Comparison of ENCODE assay signal across 20 cellular contexts in genomic region chr11:3635641-3636375, GRCh38. TPM values are rescaled to one million over a fixed set of nuclear protein-coding genes. Genes with fewer than 3 reads are reported as not detected.
A peak's percentile ranks its signal among the peaks of the same experiment; 100 is the strongest.
DNase-seq lines count a peak whose midpoint lies in the region; ATAC-seq, FAIRE-seq and TF ChIP-seq lines count a peak whose summit lies in the region.
"Had no signal": no experiment of that assay in that cellular context is flagged by ENCODE, and none has a peak within 500 bp of the region (broad histone marks: within the 10 kb centered on the region; RNA-seq: fewer than 3 reads in every experiment).

No MANE protein-coding gene starts in this region.

- no peak overlapping the region for H3K27ac Mint-ChIP-seq in endodermal cell
- H3K27ac Mint-ChIP-seq in stimulated activated naive CD8-positive, alpha-beta T cell treated with anti-CD3 and anti-CD28 coated beads, Interleukin-15, amount 100 ng/mL, for 72 hours, result no peak overlapping the region
- H3K27ac Mint-ChIP-seq in activated naive CD4-positive, alpha-beta T cell treated with anti-CD3 and anti-CD28 coated beads, Interleukin-2, amount 50 U/mL, for 72 hours, result no peak overlapping the region
- no peak overlapping the region for H3K27ac Mint-ChIP-seq in T-helper 2 cell treated with Interferon-gamma antibody and Interleukin-4, amounts not matched to agents 5 μg/mL and 100 μg/mL, for 36 hours
- H3K27ac Mint-ChIP-seq: CD4-positive, alpha-beta T cell had no signal

- H2AFZ ChIP-seq in HepG2 (ENCODE audit: low read length), result no peak overlapping the region
- H2AFZ ChIP-seq: GM23338 had no signal

- H3K27me3 ChIP-seq in HepG2 (ENCODE audit: control insufficient read depth in 1 of 2, insufficient read depth in 2 of 2, low read length in 2 of 2) (peaks cover 6 to 51% of the 10 kb centered on the region in 2 experiments; a peak in 4 of 5 replicates), right lobe of liver (no peaks in the 10 kb centered on the region), endodermal cell (ENCODE audit: control insufficient read depth, insufficient read depth, low read length, poor library complexity, severe bottlenecking) (no peaks in the 10 kb centered on the region)

- H3K4me3 Mint-ChIP-seq in endodermal cell, result no peak overlapping the region
- H3K4me3 Mint-ChIP-seq in stimulated activated naive CD8-positive, alpha-beta T cell treated with anti-CD3 and anti-CD28 coated beads, Interleukin-15, amount 100 ng/mL, for 72 hours, result no peak overlapping the region
- H3K4me3 Mint-ChIP-seq in T-helper 2 cell treated with Interferon-gamma antibody and Interleukin-4, amounts not matched to agents 5 μg/mL and 100 μg/mL, for 36 hours, result no peak overlapping the region
- H3K4me3 Mint-ChIP-seq: CD4-positive, alpha-beta T cell; GM23338 had no signal

- no peak for FAIRE-seq in HepG2 (lab: Jason Lieb, UNC)
- FAIRE-seq: A549, D721Med, G401.6, GM12891, GM19239 had no signal

- in situ Hi-C loops in HepG2 (cut with HindIII; ENCODE audit: extremely low pct_ligation_motif_present, low pct_unique_long_range_greater_than_20kb), result no loop called here

- TF ChIP-seq CTCF in HepG2 (CRISPR knock-in tag; IDR thresholded peaks at IDR 0.05) (no peak), right lobe of liver (IDR thresholded peaks at IDR 0.05) (no peak), endodermal cell (conservative IDR thresholded peaks at IDR 0.05) (no peak)

- H3K27ac ChIP-seq in HepG2 (ENCODE audit: extremely low read length, insufficient read depth, low read length) (no peak overlapping the region), right lobe of liver (no peak overlapping the region), endodermal cell (ENCODE audit: low read depth, low read length) (no peak overlapping the region)
- H3K27ac ChIP-seq: 22Rv1, A549, C4-2B had no signal

- H3K36me3 ChIP-seq in HepG2 (replicated peaks in 1 of 2; ENCODE audit: control insufficient read depth in 1 of 2, insufficient read depth in 2 of 2, low read length in 2 of 2) (no peaks in the 10 kb centered on the region), right lobe of liver (no peaks in the 10 kb centered on the region), endodermal cell (ENCODE audit: control insufficient read depth, insufficient read depth, low read length) (no peaks in the 10 kb centered on the region)
- H3K36me3 ChIP-seq: HAP-1 had no signal

- H3K4me1 ChIP-seq in HepG2 (ENCODE audit: insufficient read depth, low read length) (no peaks in the 10 kb centered on the region), right lobe of liver (no peaks in the 10 kb centered on the region), endodermal cell (ENCODE audit: control insufficient read depth, insufficient read depth, low read length) (no peaks in the 10 kb centered on the region)
- H3K4me1 ChIP-seq: A549, Caco-2, HAP-1 had no signal

- no peak for TF ChIP-seq RAD21 in HepG2 (CRISPR knock-in tag; IDR thresholded peaks at IDR 0.05)

- peaks cover 3% of the 10 kb centered on the region for H3K36me3 Mint-ChIP-seq in endodermal cell (ENCODE audit: low read depth)
- H3K36me3 Mint-ChIP-seq in activated naive CD4-positive, alpha-beta T cell treated with anti-CD3 and anti-CD28 coated beads, Interleukin-2, amount 50 U/mL, for 72 hours, result no peaks in the 10 kb centered on the region
- no peaks in the 10 kb centered on the region for H3K36me3 Mint-ChIP-seq in T-helper 2 cell treated with Interferon-gamma antibody and Interleukin-4, amounts not matched to agents 5 μg/mL and 100 μg/mL, for 36 hours (ENCODE audit: low read depth)

- intact Hi-C loops in HepG2 (cut with micrococcal nuclease; ENCODE audit: unreplicated experiment), result no loop called here
- intact Hi-C loops in right lobe of liver (cut with DNase I), result no loop called here
- intact Hi-C loops in posterior vena cava (cut with DNase I), result no loop called here

- POLR2A ChIA-PET in HepG2 (lab: Yijun Ruan, JAX), result no interaction called here

- H3K4me2 ChIP-seq in HepG2 (ENCODE audit: low read depth, low read length), result no peak overlapping the region
- H3K4me2 ChIP-seq: A549, GM23338 had no signal

- no peak overlapping the region for H3K4me3 ChIP-seq in HepG2 (replicated peaks in 1 of 3; ENCODE audit: insufficient read depth in 1 of 3, low read depth in 2 of 3, low read length in 3 of 3)
- no peak overlapping the region for H3K4me3 ChIP-seq in right lobe of liver
- no peak overlapping the region for H3K4me3 ChIP-seq in endodermal cell (ENCODE audit: low read length)
- H3K4me3 ChIP-seq: A549, GM23338, HAP-1 had no signal

- H3K4me1 Mint-ChIP-seq in endodermal cell, result no peaks in the 10 kb centered on the region
- no peaks in the 10 kb centered on the region for H3K4me1 Mint-ChIP-seq in stimulated activated naive CD8-positive, alpha-beta T cell treated with anti-CD3 and anti-CD28 coated beads, Interleukin-15, amount 100 ng/mL, for 72 hours
- H3K4me1 Mint-ChIP-seq in T-helper 2 cell treated with Interferon-gamma antibody and Interleukin-4, amounts not matched to agents 5 μg/mL and 100 μg/mL, for 36 hours (ENCODE audit: low read depth), result no peaks in the 10 kb centered on the region
- H3K4me1 Mint-ChIP-seq: GM23338 had no signal

- no peaks in the 10 kb centered on the region for H3K9me3 Mint-ChIP-seq in endodermal cell
- H3K9me3 Mint-ChIP-seq in stimulated activated naive CD8-positive, alpha-beta T cell treated with anti-CD3 and anti-CD28 coated beads, Interleukin-15, amount 100 ng/mL, for 72 hours, result no peaks in the 10 kb centered on the region
- no peaks in the 10 kb centered on the region for H3K9me3 Mint-ChIP-seq in activated naive CD4-positive, alpha-beta T cell treated with anti-CD3 and anti-CD28 coated beads, Interleukin-2, amount 50 U/mL, for 72 hours
- no peaks in the 10 kb centered on the region for H3K9me3 Mint-ChIP-seq in T-helper 2 cell treated with Interferon-gamma antibody and Interleukin-4, amounts not matched to agents 5 μg/mL and 100 μg/mL, for 36 hours
- H3K9me3 Mint-ChIP-seq: CD4-positive, alpha-beta T cell; GM23338 had no signal

- 49% methylated on average over 8 of the region's 15 CpGs for WGBS in HepG2 (ENCODE audit: low lambda C conversion rate)
- WGBS in right lobe of liver (ENCODE audit: insufficient coverage, low coverage, low lambda C conversion rate, missing lambda C conversion rate), result 91% methylated on average over 6 of the region's 15 CpGs
- WGBS in endodermal cell (ENCODE audit: insufficient coverage in 1 of 2, insufficient read length in 1 of 2), 2 experiments, result 94 to 99% methylated on average over 11 to 15 of the region's 15 CpGs

- DNase-seq in HepG2 (ENCODE audit: low spot score) (no peak), right lobe of liver (no peak), endodermal cell (peak; percentile 22), posterior vena cava (ENCODE audit: low spot score) (peak; percentile 47)
- no peak for DNase-seq in stimulated activated naive CD8-positive, alpha-beta T cell treated with anti-CD3 and anti-CD28 coated beads, Interleukin-15, amount 100 ng/mL, for 72 hours
- no peak for DNase-seq in activated naive CD4-positive, alpha-beta T cell treated with anti-CD3 and anti-CD28 coated beads, Interleukin-2, amount 50 U/mL, for 72 hours (ENCODE audit: low spot score in 2 of 2)
- DNase-seq in T-helper 2 cell treated with Interferon-gamma antibody and Interleukin-4, amounts not matched to agents 5 μg/mL and 100 μg/mL, for 36 hours (ENCODE audit: low spot score), result no peak
- DNase-seq: AML-193; CD4-positive, alpha-beta T cell had no signal

- ATAC-seq in HepG2 (no peak), right lobe of liver (no peak)
- no peak for ATAC-seq in stimulated activated naive CD8-positive, alpha-beta T cell treated with anti-CD3 and anti-CD28 coated beads, Interleukin-15, amount 100 ng/mL, for 72 hours
- no peak for ATAC-seq in activated naive CD4-positive, alpha-beta T cell treated with anti-CD3 and anti-CD28 coated beads, Interleukin-2, amount 50 U/mL, for 72 hours
- ATAC-seq: A549, GM23338 had no signal

- CTCF ChIA-PET in HepG2 (lab: Yijun Ruan, JAX; ENCODE audit: low intra/inter-chr PET ratio, low total read pairs), result no interaction called here

- no peaks in the 10 kb centered on the region for H3K79me2 ChIP-seq in HepG2 (ENCODE audit: insufficient read depth, low read length)

- no peaks in the 10 kb centered on the region for H3K9me3 ChIP-seq in HepG2 (ENCODE audit: low read length)
- H3K9me3 ChIP-seq in right lobe of liver, result no peaks in the 10 kb centered on the region
- H3K9me3 ChIP-seq in endodermal cell (ENCODE audit: control insufficient read depth, low read length), result no peaks in the 10 kb centered on the region
- H3K9me3 ChIP-seq: A549, Caco-2, HAP-1 had no signal

- BruUV-seq in HepG2 (replicated peaks; lab: Mats Ljungman, UMichigan), result no TSS peak

- TF ChIP-seq EP300 in HepG2 (IDR thresholded peaks at IDR 0.05; ENCODE audit: low read depth in 2 of 2, low read length in 2 of 2) (no peak), HepG2 (CRISPR knock-in tag; IDR thresholded peaks at IDR 0.05; ENCODE audit: borderline replicate concordance) (no peak)

- H3K9ac ChIP-seq in HepG2 (ENCODE audit: insufficient read depth, low read depth, low read length) (no peak overlapping the region), endodermal cell (ENCODE audit: extremely low read depth, low read length, poor library complexity, severe bottlenecking) (no peak overlapping the region)

- no peak for TF ChIP-seq POLR2A in HepG2 (IDR thresholded peaks at IDR 0.05; ENCODE audit: insufficient read depth in 1 of 2, low read depth in 2 of 2, low read length in 2 of 2)
- TF ChIP-seq POLR2A in right lobe of liver (IDR thresholded peaks at IDR 0.05), result no peak

- H4K20me1 ChIP-seq in HepG2 (ENCODE audit: insufficient read depth, low read length), result no peaks in the 10 kb centered on the region

- H3K27me3 Mint-ChIP-seq in endodermal cell (ENCODE audit: insufficient read depth), result peaks cover 13% of the 10 kb centered on the region
- peaks cover 19% of the 10 kb centered on the region for H3K27me3 Mint-ChIP-seq in stimulated activated naive CD8-positive, alpha-beta T cell treated with anti-CD3 and anti-CD28 coated beads, Interleukin-15, amount 100 ng/mL, for 72 hours
- no peaks in the 10 kb centered on the region for H3K27me3 Mint-ChIP-seq in T-helper 2 cell treated with Interferon-gamma antibody and Interleukin-4, amounts not matched to agents 5 μg/mL and 100 μg/mL, for 36 hours (ENCODE audit: low read depth)
- H3K27me3 Mint-ChIP-seq: CD4-positive, alpha-beta T cell had no signal

RNA-seq across cellular contexts. Expression of gene ART5, which starts 6.0 kb away (rescaled TPM):
- total RNA-seq in HepG2 (2016; rRNA removed; fragmentation: Illumina TruSeq; extraction: Trizol) (0.52 and 0.93 TPM in 2 replicates), right lobe of liver (under 1 TPM in 2 of 6 experiments, not detected in 4; 0.35 to 0.59 TPM), endodermal cell (1 to 10 TPM; 6.4 to 7.8 TPM), posterior vena cava (not detected)
- total RNA-seq in HepG2 (2016; cell fraction: cytosol; rRNA removed; fragmentation: Illumina TruSeq; extraction: Trizol; ENCODE audit: low read depth), result 0.40 and 0.71 TPM in 2 replicates
- total RNA-seq in HepG2 (2016; cell fraction: insoluble cytoplasmic fraction; rRNA removed; fragmentation: Illumina TruSeq; extraction: Trizol), result 0.94 and 1.6 TPM in 2 replicates
- total RNA-seq in HepG2 (2016; cell fraction: membrane; rRNA removed; fragmentation: Illumina TruSeq; extraction: Trizol), result 0.49 and 0.83 TPM in 2 replicates
- 0.91 and 2.2 TPM in 2 replicates for total RNA-seq in HepG2 (2016; cell fraction: nucleus; rRNA removed; fragmentation: Illumina TruSeq; extraction: Trizol)
- polyA plus RNA-seq in HepG2 (2011; rRNA removed), result 0.48 and 0.55 TPM in 2 replicates
- 0.32 and 0.40 TPM in 2 replicates for polyA plus RNA-seq in HepG2 (2011; cell fraction: cytosol; rRNA removed)
- 0.35 and 0.47 TPM in 2 replicates for polyA plus RNA-seq in HepG2 (2011; cell fraction: nucleus; rRNA removed)
- 0.62 and 0.65 TPM in 2 replicates for polyA plus RNA-seq in HepG2 (2012)
- 0.45 and 0.49 TPM in 2 replicates for polyA plus RNA-seq in HepG2 (2016; cell fraction: cytosol; fragmentation: Illumina TruSeq; extraction: Trizol; ENCODE audit: low read depth)
- 0.36 TPM in 1 of 2 replicates, not detected in the other for polyA plus RNA-seq in HepG2 (2016; cell fraction: insoluble cytoplasmic fraction; fragmentation: Illumina TruSeq; extraction: Trizol; ENCODE audit: low read depth)
- 0.24 and 0.34 TPM in 2 replicates for polyA plus RNA-seq in HepG2 (2016; cell fraction: membrane; fragmentation: Illumina TruSeq; extraction: Trizol; ENCODE audit: low read depth)
- polyA plus RNA-seq in HepG2 (2016; cell fraction: nucleus; fragmentation: Illumina TruSeq; extraction: Trizol; ENCODE audit: insufficient read depth, low read depth), result 0.65 and 2.1 TPM in 2 replicates
- 0.30 TPM in 1 of 2 replicates, not detected in the other for polyA minus RNA-seq in HepG2 (2011; rRNA and poly(A)+ RNA removed; ENCODE audit: low replicate concordance)
- not detected in 2 replicates for polyA minus RNA-seq in HepG2 (2011; cell fraction: cytosol; rRNA and poly(A)+ RNA removed)
- polyA minus RNA-seq in HepG2 (2011; cell fraction: nucleus; rRNA and poly(A)+ RNA removed), result not detected in 2 replicates
- polyA plus RNA-seq in endodermal cell (2013, experiment 1 of 2), result 6.1 TPM
- 5.2 TPM for polyA plus RNA-seq in endodermal cell (2013, experiment 2 of 2)
- total RNA-seq in activated naive CD4-positive, alpha-beta T cell treated with anti-CD3 and anti-CD28 coated beads, Interleukin-2, amount 50 U/mL, for 72 hours, result not detected
- total RNA-seq: CD4-positive, alpha-beta T cell had no signal

RNA-seq across cellular contexts. Expression of gene ART1, which starts 9.1 kb away (rescaled TPM):
- total RNA-seq in HepG2 (2016; rRNA removed; fragmentation: Illumina TruSeq; extraction: Trizol) (not detected in 2 replicates), right lobe of liver (not detected), endodermal cell (not detected), posterior vena cava (under 1 TPM in 1 of 2 donors, not detected in 1; 0.42 TPM)
- not detected in 2 replicates for total RNA-seq in HepG2 (2016; cell fraction: cytosol; rRNA removed; fragmentation: Illumina TruSeq; extraction: Trizol; ENCODE audit: low read depth)
- total RNA-seq in HepG2 (2016; cell fraction: insoluble cytoplasmic fraction; rRNA removed; fragmentation: Illumina TruSeq; extraction: Trizol), result not detected in 2 replicates
- total RNA-seq in HepG2 (2016; cell fraction: membrane; rRNA removed; fragmentation: Illumina TruSeq; extraction: Trizol), result not detected in 2 replicates
- total RNA-seq in HepG2 (2016; cell fraction: nucleus; rRNA removed; fragmentation: Illumina TruSeq; extraction: Trizol), result not detected in 2 replicates
- not detected in 2 replicates for polyA plus RNA-seq in HepG2 (2011; rRNA removed)
- not detected in 2 replicates for polyA plus RNA-seq in HepG2 (2011; cell fraction: cytosol; rRNA removed)
- polyA plus RNA-seq in HepG2 (2011; cell fraction: nucleus; rRNA removed), result not detected in 2 replicates
- not detected in 2 replicates for polyA plus RNA-seq in HepG2 (2012)
- not detected in 2 replicates for polyA plus RNA-seq in HepG2 (2016; cell fraction: cytosol; fragmentation: Illumina TruSeq; extraction: Trizol; ENCODE audit: low read depth)
- not detected in 2 replicates for polyA plus RNA-seq in HepG2 (2016; cell fraction: insoluble cytoplasmic fraction; fragmentation: Illumina TruSeq; extraction: Trizol; ENCODE audit: low read depth)
- polyA plus RNA-seq in HepG2 (2016; cell fraction: membrane; fragmentation: Illumina TruSeq; extraction: Trizol; ENCODE audit: low read depth), result not detected in 2 replicates
- polyA plus RNA-seq in HepG2 (2016; cell fraction: nucleus; fragmentation: Illumina TruSeq; extraction: Trizol; ENCODE audit: insufficient read depth, low read depth), result not detected in 2 replicates
- not detected in 2 replicates for polyA minus RNA-seq in HepG2 (2011; rRNA and poly(A)+ RNA removed; ENCODE audit: low replicate concordance)
- not detected in 2 replicates for polyA minus RNA-seq in HepG2 (2011; cell fraction: cytosol; rRNA and poly(A)+ RNA removed)
- polyA minus RNA-seq in HepG2 (2011; cell fraction: nucleus; rRNA and poly(A)+ RNA removed), result not detected in 2 replicates
- not detected for polyA plus RNA-seq in endodermal cell (2013, experiment 1 of 2)
- polyA plus RNA-seq in endodermal cell (2013, experiment 2 of 2), result not detected
- not detected for total RNA-seq in activated naive CD4-positive, alpha-beta T cell treated with anti-CD3 and anti-CD28 coated beads, Interleukin-2, amount 50 U/mL, for 72 hours
- total RNA-seq: Caco-2; CD4-positive, alpha-beta T cell; GM23338 had no signal
- polyA plus RNA-seq: A549, BJ, GM23338 had no signal

RNA-seq across cellular contexts. Expression of gene CHRNA10, which starts 35.4 kb away (rescaled TPM):
- total RNA-seq in HepG2 (2016; rRNA removed; fragmentation: Illumina TruSeq; extraction: Trizol) (0.27 and 0.71 TPM in 2 replicates), right lobe of liver (1 to 10 TPM in 1 of 6 experiments, under 1 TPM in 5; 0.25 to 1.2 (median 0.41) TPM), endodermal cell (1 to 10 TPM; 1.8 TPM), posterior vena cava (under 1 TPM; 0.52 to 0.83 TPM)
- 0.30 and 0.44 TPM in 2 replicates for total RNA-seq in HepG2 (2016; cell fraction: cytosol; rRNA removed; fragmentation: Illumina TruSeq; extraction: Trizol; ENCODE audit: low read depth)
- 0.16 and 0.50 TPM in 2 replicates for total RNA-seq in HepG2 (2016; cell fraction: insoluble cytoplasmic fraction; rRNA removed; fragmentation: Illumina TruSeq; extraction: Trizol)
- 0.34 and 0.68 TPM in 2 replicates for total RNA-seq in HepG2 (2016; cell fraction: membrane; rRNA removed; fragmentation: Illumina TruSeq; extraction: Trizol)
- 1.5 TPM in 2 replicates for total RNA-seq in HepG2 (2016; cell fraction: nucleus; rRNA removed; fragmentation: Illumina TruSeq; extraction: Trizol)
- 0.44 and 0.53 TPM in 2 replicates for polyA plus RNA-seq in HepG2 (2011; rRNA removed)
- polyA plus RNA-seq in HepG2 (2011; cell fraction: cytosol; rRNA removed), result 0.19 and 0.27 TPM in 2 replicates
- polyA plus RNA-seq in HepG2 (2011; cell fraction: nucleus; rRNA removed), result 2.7 and 3.7 TPM in 2 replicates
- polyA plus RNA-seq in HepG2 (2012), result 0.17 and 0.55 TPM in 2 replicates
- 0.38 and 0.52 TPM in 2 replicates for polyA plus RNA-seq in HepG2 (2016; cell fraction: cytosol; fragmentation: Illumina TruSeq; extraction: Trizol; ENCODE audit: low read depth)
- polyA plus RNA-seq in HepG2 (2016; cell fraction: insoluble cytoplasmic fraction; fragmentation: Illumina TruSeq; extraction: Trizol; ENCODE audit: low read depth), result 0.15 TPM in 1 of 2 replicates, not detected in the other
- polyA plus RNA-seq in HepG2 (2016; cell fraction: membrane; fragmentation: Illumina TruSeq; extraction: Trizol; ENCODE audit: low read depth), result 0.33 and 0.40 TPM in 2 replicates
- 1.9 and 2.6 TPM in 2 replicates for polyA plus RNA-seq in HepG2 (2016; cell fraction: nucleus; fragmentation: Illumina TruSeq; extraction: Trizol; ENCODE audit: insufficient read depth, low read depth)
- polyA minus RNA-seq in HepG2 (2011; rRNA and poly(A)+ RNA removed; ENCODE audit: low replicate concordance), result 2.7 and 7.7 TPM in 2 replicates
- not detected in 2 replicates for polyA minus RNA-seq in HepG2 (2011; cell fraction: cytosol; rRNA and poly(A)+ RNA removed)
- 1.9 and 3.6 TPM in 2 replicates for polyA minus RNA-seq in HepG2 (2011; cell fraction: nucleus; rRNA and poly(A)+ RNA removed)
- 1.5 TPM for polyA plus RNA-seq in endodermal cell (2013, experiment 1 of 2)
- polyA plus RNA-seq in endodermal cell (2013, experiment 2 of 2), result 0.95 TPM
- total RNA-seq in activated naive CD4-positive, alpha-beta T cell treated with anti-CD3 and anti-CD28 coated beads, Interleukin-2, amount 50 U/mL, for 72 hours, result 1 to 10 TPM in 1 of 2 donors, under 1 TPM in 1; 0.57 to 3.8 TPM

Comparison
In these comparisons a context has a peak if more than half of its experiments do, and no peak if none do; other contexts are left out.
1. DNase-seq: peak in endodermal cell (single experiment) and posterior vena cava (single experiment); none in HepG2 (single experiment), right lobe of liver (0 of 3), stimulated activated naive CD8-positive, alpha-beta T cell treated with anti-CD3 and anti-CD28 coated beads, Interleukin-15, amount 100 ng/mL, for 72 hours (0 of 2), activated naive CD4-positive, alpha-beta T cell treated with anti-CD3 and anti-CD28 coated beads, Interleukin-2, amount 50 U/mL, for 72 hours (0 of 2) and T-helper 2 cell treated with Interferon-gamma antibody and Interleukin-4, amounts not matched to agents 5 μg/mL and 100 μg/mL, for 36 hours (single experiment).